ENCODE assay signal across 12 cellular contexts in the genomic region with DNA sequence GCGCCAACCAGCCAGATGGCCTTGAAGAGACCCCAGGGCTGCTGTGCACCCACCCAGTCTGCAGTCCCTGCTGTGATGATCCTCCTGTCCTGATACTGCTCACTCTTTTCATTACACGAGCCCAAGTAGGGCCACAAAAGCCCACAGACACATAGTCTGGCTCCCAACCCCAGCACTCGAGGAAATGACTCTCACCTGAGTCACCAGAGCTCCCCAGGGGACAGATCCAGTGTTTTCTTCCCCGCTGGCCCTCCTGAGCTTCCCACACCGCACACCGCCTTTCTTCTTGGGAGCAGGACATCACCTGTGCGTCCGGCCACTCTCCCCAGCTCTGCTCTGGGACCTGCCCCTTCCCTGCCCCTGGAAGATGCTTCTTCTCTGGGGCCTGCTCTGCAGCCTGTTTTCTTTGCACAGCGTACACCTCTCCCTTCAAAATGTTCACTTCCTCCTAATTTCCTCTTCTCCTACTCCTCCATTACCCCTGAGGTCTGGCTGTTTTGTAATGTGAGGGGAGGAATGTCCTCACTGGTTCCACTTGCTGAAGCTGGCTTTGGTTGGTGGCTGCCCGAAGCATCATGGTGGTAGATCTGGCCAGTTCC. TPM values are rescaled to one million over a fixed set of nuclear protein-coding genes. Genes with fewer than 3 reads are reported as not detected.
DNase-seq lines count a peak whose midpoint lies in the region; ATAC-seq, FAIRE-seq and TF ChIP-seq lines count a peak whose summit lies in the region.
"Had no signal": no experiment of that assay in that cellular context is flagged by ENCODE, and none has a peak within 500 bp of the region (broad histone marks: within the 10 kb centered on the region; RNA-seq: fewer than 3 reads in every experiment).

No MANE protein-coding gene starts in this region.

- no peak for ATAC-seq in GM18517 (IDR thresholded peaks at IDR 0.05; ENCODE audit: unreplicated experiment)
- no peak for ATAC-seq in HG02610 (IDR thresholded peaks at IDR 0.05; ENCODE audit: unreplicated experiment)
- ATAC-seq: GM12878 had no signal

- no peak overlapping the region for H3K4me3 ChIP-seq in breast epithelium
- no peak overlapping the region for H3K4me3 ChIP-seq in smooth muscle cell
- H3K4me3 ChIP-seq: GM12878 had no signal

- H3K36me3 ChIP-seq in breast epithelium (no peaks in the 10 kb centered on the region), smooth muscle cell (ENCODE audit: low read depth) (no peaks in the 10 kb centered on the region)

- no peaks in the 10 kb centered on the region for H3K27me3 Mint-ChIP-seq in MCF 10A (ENCODE audit: insufficient read depth, unreplicated experiment)
- H3K27me3 Mint-ChIP-seq: activated naive CD4-positive, alpha-beta T cell treated with anti-CD3 and anti-CD28 coated beads, Interleukin-2, amount 50 U/mL, for 24 hours had no signal

- intact Hi-C loops in MCF 10A (cut with micrococcal nuclease) (no loop called here), breast epithelium (cut with DNase I; ENCODE audit: low total_unique reads) (no loop called here)

- H3K27ac ChIP-seq in breast epithelium (no peak overlapping the region), epithelial cell of prostate (peak overlapping the region; percentile 59), smooth muscle cell (ENCODE audit: low read depth) (no peak overlapping the region)

- TF ChIP-seq POLR2A in breast epithelium (IDR thresholded peaks at IDR 0.05), result no peak

- H4K20me1 ChIP-seq in smooth muscle cell (ENCODE audit: low read depth), result no peaks in the 10 kb centered on the region

- H2AFZ ChIP-seq in smooth muscle cell (ENCODE audit: low read depth), result no peak overlapping the region

- DNase-seq in MCF 10A (ENCODE audit: unreplicated experiment) (peak; percentile 48), breast epithelium (ENCODE audit: low spot score in 2 of 2) (no peak), RCC 7860 (ENCODE audit: low spot score) (peak; percentile 79), epithelial cell of prostate (ENCODE audit: low read depth, low spot score) (no peak), smooth muscle cell (lab: John Stamatoyannopoulos, UW; ENCODE audit: unreplicated experiment) (no peak), GOT3 (lab: John Stamatoyannopoulos, UW) (no peak)
- DNase-seq: activated B cell treated with CpG ODN at 0.5 μM for 24 hours had no signal

- no peaks in the 10 kb centered on the region for H3K4me1 ChIP-seq in breast epithelium
- no peaks in the 10 kb centered on the region for H3K4me1 ChIP-seq in smooth muscle cell (ENCODE audit: low read depth)

- H3K27me3 ChIP-seq in breast epithelium (no peaks in the 10 kb centered on the region), smooth muscle cell (ENCODE audit: low read depth) (peaks cover 4% of the 10 kb centered on the region)

- no peak overlapping the region for H3K27ac Mint-ChIP-seq in MCF 10A (ENCODE audit: low read depth, unreplicated experiment)
- H3K27ac Mint-ChIP-seq: activated B cell treated with CpG ODN at 0.5 μM for 24 hours; activated naive CD4-positive, alpha-beta T cell treated with anti-CD3 and anti-CD28 coated beads, Interleukin-2, amount 50 U/mL, for 24 hours had no signal

- POLR2A ChIA-PET in MCF 10A (lab: Yijun Ruan, JAX), result interaction anchor here (1.1 kb wide), 1 partner anchor 11 kb away, joined by 3 read pairs; no protein-coding TSS in a partner anchor

- H3K4me1 Mint-ChIP-seq in MCF 10A (ENCODE audit: insufficient read depth, unreplicated experiment), result peaks cover 20% of the 10 kb centered on the region
- H3K4me1 Mint-ChIP-seq: activated naive CD4-positive, alpha-beta T cell treated with anti-CD3 and anti-CD28 coated beads, Interleukin-2, amount 50 U/mL, for 24 hours had no signal

- H3K79me2 ChIP-seq in smooth muscle cell (ENCODE audit: low read depth), result no peaks in the 10 kb centered on the region

- H3K9me3 ChIP-seq in breast epithelium, result no peaks in the 10 kb centered on the region
- H3K9me3 ChIP-seq in smooth muscle cell (replicated peaks; ENCODE audit: low read depth), result no peaks in the 10 kb centered on the region

- CTCF ChIA-PET in MCF 10A (lab: Yijun Ruan, JAX), result interaction anchor here (0.6 to 1.3 kb wide), 6 partner anchors 19 to 433 kb away, joined by 3 to 6 read pairs (median 4); no protein-coding TSS in a partner anchor

- WGBS in smooth muscle cell (ENCODE audit: low lambda C conversion rate), result 57% methylated on average over 10 of the region's 10 CpGs

- peak overlapping the region; percentile 31 for H3K4me2 ChIP-seq in smooth muscle cell

- H3K9me3 Mint-ChIP-seq in MCF 10A (ENCODE audit: unreplicated experiment), result no peaks in the 10 kb centered on the region
- H3K9me3 Mint-ChIP-seq: activated B cell treated with CpG ODN at 0.5 μM for 24 hours; activated naive CD4-positive, alpha-beta T cell treated with anti-CD3 and anti-CD28 coated beads, Interleukin-2, amount 50 U/mL, for 24 hours had no signal

- no peaks in the 10 kb centered on the region for H3K36me3 Mint-ChIP-seq in MCF 10A (ENCODE audit: insufficient read depth, unreplicated experiment)
- H3K36me3 Mint-ChIP-seq: activated naive CD4-positive, alpha-beta T cell treated with anti-CD3 and anti-CD28 coated beads, Interleukin-2, amount 50 U/mL, for 24 hours had no signal

- no TSS peak for BruUV-seq in MCF 10A (replicated peaks; lab: Mats Ljungman, UMichigan)

- FAIRE-seq in RCC 7860 (lab: Jason Lieb, UNC), result peak; percentile 85
- FAIRE-seq: GM12878 had no signal

- H3K4me3 Mint-ChIP-seq in MCF 10A (ENCODE audit: unreplicated experiment), result peak overlapping the region; percentile 9
- H3K4me3 Mint-ChIP-seq: activated B cell treated with CpG ODN at 0.5 μM for 24 hours; activated naive CD4-positive, alpha-beta T cell treated with anti-CD3 and anti-CD28 coated beads, Interleukin-2, amount 50 U/mL, for 24 hours had no signal

- no peaks in the 10 kb centered on the region for H3F3A ChIP-seq in smooth muscle cell (ENCODE audit: low read depth)

- no peak overlapping the region for H3K9ac ChIP-seq in smooth muscle cell (ENCODE audit: low read depth)

- TF ChIP-seq CTCF in MCF 10A (IDR thresholded peaks at IDR 0.05; ENCODE audit: unreplicated experiment) (no peak), breast epithelium (IDR thresholded peaks at IDR 0.05) (no peak), smooth muscle cell (IDR thresholded peaks at IDR 0.05; ENCODE audit: borderline replicate concordance, insufficient read depth, poor library complexity, severe bottlenecking) (no peak)

RNA-seq across cellular contexts. Expression of a gene that starts 2.0 kb away (rescaled TPM):
- total RNA-seq in MCF 10A (2022), result 0.05 TPM in 1 of 2 replicates, not detected in the other
- total RNA-seq in breast epithelium, result 10 to 100 TPM in 2 of 3 donors, 1 to 10 TPM in 1; 1.0 to 16.7 (median 10.2) TPM
- total RNA-seq in smooth muscle cell, result under 0.01 and 0.09 TPM in 2 replicates
- polyA plus RNA-seq in smooth muscle cell, result 0.14 TPM in 1 of 2 replicates, not detected in the other
- polyA plus RNA-seq: BJ had no signal

RNA-seq across cellular contexts. Expression of a gene that starts 23.5 kb away (rescaled TPM):
- total RNA-seq in MCF 10A (2022) (not detected in 2 replicates), breast epithelium (1 to 10 TPM in 1 of 3 donors, under 1 TPM in 2; 0.15 to 1.3 (median 0.16) TPM), smooth muscle cell (0.18 TPM in 1 of 2 replicates, not detected in the other)
- polyA plus RNA-seq in smooth muscle cell, result 0.34 and 0.58 TPM in 2 replicates
- total RNA-seq: activated B cell treated with CpG ODN at 0.5 μM for 24 hours had no signal

RNA-seq across cellular contexts. Expression of a gene that starts 42.6 kb away (rescaled TPM):
- not detected in 2 replicates for total RNA-seq in MCF 10A (2022)
- total RNA-seq in breast epithelium, result 1 to 10 TPM; 2.2 to 7.9 (median 3.4) TPM
- total RNA-seq in smooth muscle cell, result not detected in 2 replicates
- not detected in 2 replicates for polyA plus RNA-seq in smooth muscle cell

RNA-seq across cellular contexts. Expression of a gene that starts 45.7 kb away (rescaled TPM):
- total RNA-seq in MCF 10A (2022) (0.34 TPM in 1 of 2 replicates, not detected in the other), breast epithelium (100 to 1,000 TPM in 1 of 3 donors, 10 to 100 TPM in 2; 26.1 to 106 (median 32.2) TPM), smooth muscle cell (1.6 TPM in 1 of 2 replicates, not detected in the other)
- polyA plus RNA-seq in smooth muscle cell, result 1.0 TPM in 1 of 2 replicates, not detected in the other

RNA-seq across cellular contexts. Expression of a gene that starts 56.1 kb away (rescaled TPM):
- total RNA-seq in MCF 10A (2022), result not detected in 2 replicates
- total RNA-seq in breast epithelium, result not detected
- not detected in 2 replicates for total RNA-seq in smooth muscle cell
- not detected in 2 replicates for polyA plus RNA-seq in smooth muscle cell
- total RNA-seq: activated B cell treated with CpG ODN at 0.5 μM for 24 hours, GM12878 had no signal
- polyA plus RNA-seq: BJ had no signal

Comparison
In these comparisons a context has a peak if more than half of its experiments do, and no peak if none do; other contexts are left out.
1. DNase-seq: peak in MCF 10A (single experiment) and RCC 7860 (single experiment); none in breast epithelium (0 of 2), epithelial cell of prostate (single experiment), smooth muscle cell (single experiment) and GOT3 (single experiment).